In the genomic region with DNA sequence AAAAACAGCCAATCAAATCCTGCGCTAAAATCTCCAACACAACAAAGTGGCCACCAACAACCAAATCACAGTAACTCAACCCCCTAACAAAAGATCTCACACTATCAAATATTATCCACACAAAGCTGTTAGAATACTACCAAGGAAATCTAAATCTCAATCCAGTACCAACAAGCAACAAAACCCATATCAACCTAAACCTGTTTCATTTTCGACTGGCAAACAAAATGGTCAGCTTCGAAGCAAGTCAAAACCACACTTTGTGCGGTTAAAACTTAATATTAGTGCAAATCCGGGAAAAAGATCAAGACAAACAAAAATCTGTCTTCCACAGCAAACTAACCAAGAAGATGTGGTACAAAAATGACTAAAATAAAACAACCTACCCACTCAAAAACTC, we compare ENCODE assay signal across 30 cellular contexts. TPM values are rescaled to one million over a fixed set of nuclear protein-coding genes. Genes with fewer than 3 reads are reported as not detected.
"Had no signal": no experiment of that assay in that cellular context is flagged by ENCODE, and none has a peak within 500 bp of the region (broad histone marks: within the 10 kb centered on the region; RNA-seq: fewer than 3 reads in every experiment).

No MANE protein-coding gene starts in this region.

- H3K9me3 ChIP-seq: colonic mucosa, esophagus squamous epithelium, gastrocnemius medialis, heart right ventricle, left lung, lower lobe of right lung, mucosa of descending colon had no signal

- ATAC-seq: effector memory CD8-positive, alpha-beta T cell; esophagus mucosa; gastrocnemius medialis; heart right ventricle; left cardiac atrium; left lung; left ventricle myocardium superior; lower lobe of right lung; mucosa of descending colon had no signal

- DNase-seq: colonic mucosa; cortex of kidney; effector CD8-positive, alpha-beta T cell; effector memory CD8-positive, alpha-beta T cell; endodermal cell; erythroblast; esophagus squamous epithelium; foreskin fibroblast; foreskin melanocyte; gastrocnemius medialis; glutamatergic neuron; head of caudate nucleus; heart right ventricle; hippocampal formation; left cardiac atrium; left lung; left ventricle myocardium superior; lower lobe of right lung; mesenchymal stem cell; mucosa of descending colon; naive B cell had no signal

- H3K36me3 ChIP-seq: colonic mucosa, esophagus squamous epithelium, gastrocnemius medialis, heart right ventricle, left lung, lower lobe of right lung had no signal

- H3K4me3 ChIP-seq: colonic mucosa, esophagus squamous epithelium, gastrocnemius medialis, heart right ventricle, left lung, lower lobe of right lung, mucosa of descending colon had no signal

- H3K4me1 ChIP-seq: colonic mucosa, esophagus squamous epithelium, gastrocnemius medialis, heart right ventricle, left lung, lower lobe of right lung had no signal

- H3K27ac ChIP-seq: colonic mucosa, epithelial cell of prostate, esophagus squamous epithelium, gastrocnemius medialis, heart right ventricle, left lung, lower lobe of right lung had no signal

- H3K27me3 ChIP-seq: colonic mucosa, esophagus squamous epithelium, gastrocnemius medialis, heart right ventricle, left lung had no signal

RNA-seq across cellular contexts. Expression of gene MUC7, which starts 28.7 kb away (rescaled TPM):
- total RNA-seq: colonic mucosa, dermis microvascular lymphatic vessel endothelial cell, endodermal cell, esophagus mucosa, esophagus squamous epithelium, gastrocnemius medialis, glomerular endothelial cell, heart right ventricle, kidney epithelial cell, left cardiac atrium, left lung, left ventricle myocardium superior, lower lobe of right lung, lung microvascular endothelial cell, mesenteric fat pad, mesothelial cell of epicardium, mucosa of descending colon, myocyte had no signal

RNA-seq across cellular contexts. Expression of gene OPRPN, which starts 45.6 kb away (rescaled TPM):
- total RNA-seq: colonic mucosa, dermis microvascular lymphatic vessel endothelial cell, endodermal cell, esophagus mucosa, esophagus squamous epithelium, gastrocnemius medialis, glomerular endothelial cell, heart right ventricle, kidney epithelial cell, left cardiac atrium, left lung, left ventricle myocardium superior, lower lobe of right lung, lung microvascular endothelial cell, mesenteric fat pad, mesothelial cell of epicardium, mucosa of descending colon, myocyte had no signal
